In genomic region chr14:52900731-52901130, GRCh38 we compare ENCODE assay signal across 19 cellular contexts. TPM values are rescaled to one million over a fixed set of nuclear protein-coding genes. Genes with fewer than 3 reads are reported as not detected.
A peak's percentile ranks its signal among the peaks of the same experiment; 100 is the strongest.
DNase-seq lines count a peak whose midpoint lies in the region; ATAC-seq, FAIRE-seq and TF ChIP-seq lines count a peak whose summit lies in the region.
"Had no signal": no experiment of that assay in that cellular context is flagged by ENCODE, and none has a peak within 500 bp of the region (broad histone marks: within the 10 kb centered on the region; RNA-seq: fewer than 3 reads in every experiment).

No MANE protein-coding gene starts in this region.

- no peak overlapping the region for H2BK5ac ChIP-seq in IMR-90 (ENCODE audit: low read depth, low read length, poor library complexity, severe bottlenecking)

- H3K9me3 ChIP-seq in A549: no peaks in the 10 kb centered on the region
- H3K9me3 ChIP-seq in IMR-90 (ENCODE audit: control insufficient read depth, insufficient read depth, low read length): no peaks in the 10 kb centered on the region
- no peaks in the 10 kb centered on the region for H3K9me3 ChIP-seq in mammary epithelial cell (replicated peaks; ENCODE audit: insufficient read depth, low read length)
- H3K9me3 ChIP-seq: BLaER1 treated with 17β-estradiol and CSF1 and Interleukin-3, amounts not matched to agents 10 nM and 100 nM; SJSA1 had no signal

- dilution Hi-C loops in IMR-90 (cut with HindIII; ENCODE audit: low sequenced_read_pairs, unreplicated experiment) (no loop called here), mammary epithelial cell (cut with HindIII; ENCODE audit: low sequenced_read_pairs) (no loop called here)

- no peak overlapping the region for H3K4me3 ChIP-seq in A549
- no peak overlapping the region for H3K4me3 ChIP-seq in IMR-90 (ENCODE audit: insufficient read depth, low read depth, low read length)
- H3K4me3 ChIP-seq in mammary epithelial cell (replicated peaks in 1 of 3; ENCODE audit: insufficient read depth in 1 of 3, low read depth in 2 of 3, low read length in 3 of 3): no peak overlapping the region
- H3K4me3 ChIP-seq: BLaER1 treated with 17β-estradiol and CSF1 and Interleukin-3, amounts not matched to agents 10 nM and 100 nM; K562; SJSA1 had no signal

- no peak for TF ChIP-seq RAD21 in A549 (conservative IDR thresholded peaks at IDR 0.05 in 1 of 2, IDR thresholded peaks at IDR 0.05 in 1 of 2)
- TF ChIP-seq RAD21 in IMR-90 (IDR thresholded peaks at IDR 0.05; ENCODE audit: low read length): no peak

- peaks cover 18% of the 10 kb centered on the region for H3K36me3 ChIP-seq in IMR-90 (ENCODE audit: control insufficient read depth, insufficient read depth, low read length)
- peaks cover 3% of the 10 kb centered on the region for H3K36me3 ChIP-seq in mammary epithelial cell (ENCODE audit: insufficient read depth, low read length)
- H3K36me3 ChIP-seq: BLaER1 treated with 17β-estradiol and CSF1 and Interleukin-3, amounts not matched to agents 10 nM and 100 nM had no signal

- no peak overlapping the region; the same call in 1 of the 2 replicates for H4K5ac ChIP-seq in IMR-90 (ENCODE audit: low read depth, low read length)

- ATAC-seq in A549: no peak
- no peak for ATAC-seq in IMR-90 (ENCODE audit: low read depth)
- peak; percentile 30 for ATAC-seq in left lobe of liver
- ATAC-seq in HG02840 (IDR thresholded peaks at IDR 0.05; ENCODE audit: low FRiP score, unreplicated experiment): no peak
- no peak for ATAC-seq in HG03159 (IDR thresholded peaks at IDR 0.05; ENCODE audit: unreplicated experiment)
- ATAC-seq: CD8-positive, alpha-beta T cell; K562 had no signal

- H2BK15ac ChIP-seq in IMR-90 (ENCODE audit: low read depth, low read length): no peak overlapping the region

- TF ChIP-seq CTCF in A549 (IDR thresholded peaks at IDR 0.05): no peak
- no peak for TF ChIP-seq CTCF in IMR-90 (conservative IDR thresholded peaks at IDR 0.05; ENCODE audit: low read depth, low read length)
- no peak for TF ChIP-seq CTCF in mammary epithelial cell (conservative IDR thresholded peaks at IDR 0.05 in 1 of 2, IDR thresholded peaks at IDR 0.05 in 1 of 2; ENCODE audit: extremely low read depth in 1 of 2, insufficient read depth in 1 of 2, low read depth in 1 of 2, low read length in 2 of 2)

- no peak for FAIRE-seq in A549 (lab: Jason Lieb, UNC)
- FAIRE-seq: K562 had no signal

- no peak overlapping the region for H3K9ac ChIP-seq in IMR-90 (ENCODE audit: low read depth, low read length)
- H3K9ac ChIP-seq in mammary epithelial cell (ENCODE audit: insufficient read depth, low read length): no peak overlapping the region
- H3K9ac ChIP-seq: BLaER1 treated with 17β-estradiol and CSF1 and Interleukin-3, amounts not matched to agents 10 nM and 100 nM had no signal

- peaks cover 19% of the 10 kb centered on the region for H3K79me2 ChIP-seq in mammary epithelial cell (ENCODE audit: insufficient read depth, low read length)

- H3K4ac ChIP-seq in IMR-90 (ENCODE audit: low read depth, low read length): no peak overlapping the region

- DNase-seq in A549 (ENCODE audit: low read depth in 1 of 2, low spot score in 1 of 2) (no peak), IMR-90 (no peak), mammary epithelial cell (peak; percentile 33), left lobe of liver (ENCODE audit: low spot score) (no peak), cerebellar cortex (ENCODE audit: low spot score) (no peak)
- DNase-seq: CD8-positive, alpha-beta T cell; DMS53; EL; NCI-H1105 treated with DMSO at 0.1 percent for 48 hours; NCI-H187; NCI-H2107; NCI-H510A; NCI-H774 had no signal

- H3K56ac ChIP-seq in IMR-90 (ENCODE audit: extremely low read depth, insufficient read depth, low read length): no peak overlapping the region

- no peak overlapping the region for H3K18ac ChIP-seq in IMR-90 (ENCODE audit: low read depth, low read length)

- CTCF ChIA-PET in A549 (lab: Yijun Ruan, JAX): interaction anchor here (0.6 kb wide), 1 partner anchor 29 kb away, joined by 3 read pairs; no protein-coding TSS in a partner anchor
- CTCF ChIA-PET in IMR-90 (lab: Yijun Ruan, JAX): no interaction called here
- CTCF ChIA-PET in mammary epithelial cell (lab: Charles Lee; ENCODE audit: low non-redundant PET): no interaction called here

- H4K20me1 ChIP-seq in IMR-90 (ENCODE audit: insufficient read depth, low read length) (peaks cover 45% of the 10 kb centered on the region), mammary epithelial cell (ENCODE audit: insufficient read depth, low read length) (no peaks in the 10 kb centered on the region)
- H4K20me1 ChIP-seq: BLaER1 treated with 17β-estradiol and CSF1 and Interleukin-3, amounts not matched to agents 10 nM and 100 nM had no signal

- POLR2A ChIA-PET in A549 (lab: Yijun Ruan, JAX): no interaction called here
- POLR2A ChIA-PET in IMR-90 (lab: Charles Lee; ENCODE audit: unreplicated experiment): no interaction called here

- H3K27ac ChIP-seq in A549 (no peak overlapping the region), IMR-90 (ENCODE audit: insufficient read depth, low read length) (no peak overlapping the region), mammary epithelial cell (ENCODE audit: insufficient read depth, low read depth, low read length) (no peak overlapping the region)
- H3K27ac ChIP-seq: BLaER1 treated with 17β-estradiol and CSF1 and Interleukin-3, amounts not matched to agents 10 nM and 100 nM; SJSA1 had no signal

- no peak for TF ChIP-seq POLR2A in A549 (IDR thresholded peaks at IDR 0.05; ENCODE audit: low read length)
- TF ChIP-seq POLR2A in IMR-90 (IDR thresholded peaks at IDR 0.05; ENCODE audit: low read depth, low read length): no peak

- peaks cover 9% of the 10 kb centered on the region for H3K9me1 ChIP-seq in IMR-90 (ENCODE audit: insufficient read depth, low read length)

- no peak overlapping the region for H3K14ac ChIP-seq in IMR-90 (replicated peaks; ENCODE audit: low read depth, low read length)

- no peak overlapping the region for H4K91ac ChIP-seq in IMR-90 (ENCODE audit: insufficient read depth, low read depth, low read length)

- BruUV-seq in IMR-90 (replicated peaks; lab: Mats Ljungman, UMichigan): no TSS peak
- BruUV-seq in mammary epithelial cell (replicated peaks; lab: Mats Ljungman, UMichigan): no TSS peak

- no peak overlapping the region for H2AK9ac ChIP-seq in IMR-90 (replicated peaks; ENCODE audit: low read depth, low read length, poor library complexity)

- H2BK120ac ChIP-seq in IMR-90 (ENCODE audit: low read depth, low read length): no peak overlapping the region

- WGBS in A549 (ENCODE audit: missing lambda C conversion rate): 80% methylated on average over 8 of the region's 8 CpGs
- no CpG with 5 or more reads among the region's 8 CpGs for WGBS in IMR-90 (ENCODE audit: extremely low coverage in 2 of 2, insufficient read length in 1 of 2), 2 experiments
- WGBS in mammary epithelial cell (ENCODE audit: low coverage, missing lambda C conversion rate): 84% methylated on average over 7 of the region's 8 CpGs

- H2AK5ac ChIP-seq in IMR-90 (ENCODE audit: low read depth, low read length): no peak overlapping the region

- in situ Hi-C loops in IMR-90 (cut with MboI; ENCODE audit: low sequenced_read_pairs) (no loop called here), mammary epithelial cell (cut with MboI; ENCODE audit: low sequenced_read_pairs in 2 of 2) (no loop called here)

- TF ChIP-seq EP300 in A549 (IDR thresholded peaks at IDR 0.05): no peak

- H4K8ac ChIP-seq in IMR-90 (ENCODE audit: low read depth in 2 of 2, low read length in 2 of 2): no peak overlapping the region; a peak in 1 of 4 replicates

- H3K4me2 ChIP-seq in A549 (0 out of 3 replicates have a peak overlapping the region, but pooled peaks have one; percentile 6), IMR-90 (ENCODE audit: low read depth, low read length) (no peak overlapping the region), mammary epithelial cell (ENCODE audit: insufficient read depth, low read depth, low read length) (no peak overlapping the region)
- H3K4me2 ChIP-seq: BLaER1 treated with 17β-estradiol and CSF1 and Interleukin-3, amounts not matched to agents 10 nM and 100 nM had no signal

- no peak overlapping the region for H2BK20ac ChIP-seq in IMR-90 (ENCODE audit: low read depth, low read length)

- H3K27me3 ChIP-seq in IMR-90 (ENCODE audit: control insufficient read depth, insufficient read depth, low read length) (no peaks in the 10 kb centered on the region), mammary epithelial cell (ENCODE audit: insufficient read depth, low read length) (no peaks in the 10 kb centered on the region)
- H3K27me3 ChIP-seq: BLaER1 treated with 17β-estradiol and CSF1 and Interleukin-3, amounts not matched to agents 10 nM and 100 nM; SJSA1 had no signal

- H2AFZ ChIP-seq in IMR-90 (replicated peaks; ENCODE audit: low read length, poor library complexity) (no peak overlapping the region), mammary epithelial cell (ENCODE audit: low read depth, low read length) (no peak overlapping the region)

- intact Hi-C loops in IMR-90 (cut with micrococcal nuclease) (no loop called here), mammary epithelial cell (cut with micrococcal nuclease) (no loop called here)

- H3K4me1 ChIP-seq in A549: peaks cover 71% of the 10 kb centered on the region
- peaks cover 11% of the 10 kb centered on the region for H3K4me1 ChIP-seq in IMR-90 (ENCODE audit: control insufficient read depth, insufficient read depth, low read length)
- peaks cover 16% of the 10 kb centered on the region for H3K4me1 ChIP-seq in mammary epithelial cell (ENCODE audit: insufficient read depth, low read length)

- peaks cover 15 to 53% of the 10 kb centered on the region in 2 experiments for H3K79me1 ChIP-seq in IMR-90 (ENCODE audit: low read depth in 1 of 2, low read length in 2 of 2)

- peak overlapping the region; percentile 48; the same call in 1 of the 2 replicates for H3K23ac ChIP-seq in IMR-90 (ENCODE audit: low read depth, low read length)

TF ChIP-seq in A549, 52 proteins besides CTCF, POLR2A, EP300 and RAD21 (continues in another document):
- no peak for TF ChIP-seq TP53 (CRISPR knock-in tag; IDR thresholded peaks at IDR 0.05)

TF ChIP-seq in IMR-90, 13 proteins besides CTCF, POLR2A, EP300 and RAD21 (continues in another document):
- no peak for TF ChIP-seq CHD1 (IDR thresholded peaks at IDR 0.05; ENCODE audit: low read depth, low read length)
- TF ChIP-seq NFE2L2 (IDR thresholded peaks at IDR 0.05; ENCODE audit: low read depth, low read length): no peak
- TF ChIP-seq MAZ (IDR thresholded peaks at IDR 0.05; ENCODE audit: borderline replicate concordance, low read depth, low read length): no peak

RNA-seq across cellular contexts. Expression of gene FERMT2, which starts 50.1 kb away (rescaled TPM):
- 76.6 and 102 TPM in 2 replicates for polyA plus RNA-seq in A549 (2011; rRNA removed)
- 25.4 and 25.5 TPM in 2 replicates for polyA plus RNA-seq in A549 (2012; cell fraction: cytosol; rRNA removed)
- polyA plus RNA-seq in A549 (2012; cell fraction: nucleus; rRNA removed): 18.2 and 22.7 TPM in 2 replicates
- 42.9 to 46.8 TPM (median 44.1 TPM) in 3 replicates for polyA plus RNA-seq in A549 (2017; fragmentation: RNase III; extraction: RNeasy Plus Mini Kit Qiagen cat#74134 plus additional on column Dnase treatment)
- polyA minus RNA-seq in A549 (2011; rRNA and poly(A)+ RNA removed): 28.6 and 28.7 TPM in 2 replicates
- 217 and 229 TPM in 2 replicates for total RNA-seq in IMR-90 (2012; rRNA removed)
- polyA plus RNA-seq in IMR-90 (2012; rRNA removed): 122 and 131 TPM in 2 replicates
- polyA plus RNA-seq in IMR-90 (2012; cell fraction: cytosol; rRNA removed): 36.4 and 49.9 TPM in 2 replicates
- 27.9 and 176 TPM in 2 replicates for polyA plus RNA-seq in IMR-90 (2012; cell fraction: nucleus; rRNA removed; ENCODE audit: low replicate concordance)
- 10 to 100 TPM; 25.9 to 86.0 TPM for total RNA-seq in mammary epithelial cell
- 15.3 TPM for polyA plus RNA-seq in mammary epithelial cell
- polyA minus RNA-seq in mammary epithelial cell: 32.9 TPM
- 61.5 TPM for total RNA-seq in left lobe of liver
- total RNA-seq: CD8-positive, alpha-beta T cell; OCI-LY7 had no signal
